8 cellular contexts compared by ENCODE assay signal in genomic region chr10:128063736-128064614, GRCh38.
A peak's percentile ranks its signal among the peaks of the same experiment; 100 is the strongest.
DNase-seq lines count a peak whose midpoint lies in the region; ATAC-seq lines count a peak whose summit lies in the region.

No MANE protein-coding gene starts in this region.

- intact Hi-C loops in Right ventricle myocardium superior (cut with DNase I) = no loop called here

- ATAC-seq in GM18867 (IDR thresholded peaks at IDR 0.05; ENCODE audit: unreplicated experiment) = peak; percentile 26
- peak; percentile 15 for ATAC-seq in HG02973 (IDR thresholded peaks at IDR 0.05; ENCODE audit: unreplicated experiment)
- ATAC-seq in Right ventricle myocardium superior (ENCODE audit: poor library complexity) = peak; percentile 30

- H3K36me3 Mint-ChIP-seq in activated CD4-positive, alpha-beta T cell treated with anti-CD3 and anti-CD28 coated beads, Interleukin-2, amount 10 ng/mL, durations not matched to agents 7 days and 5 days (ENCODE audit: low read depth) = peaks cover 58% of the 10 kb centered on the region

- peak overlapping the region; percentile 54 for H3K4me3 Mint-ChIP-seq in activated CD4-positive, alpha-beta T cell treated with anti-CD3 and anti-CD28 coated beads, Interleukin-2, amount 10 ng/mL, durations not matched to agents 7 days and 5 days

- CTCF ChIA-PET in activated CD4-positive, alpha-beta T cell treated with anti-CD3 and anti-CD28 coated beads, Interleukin-2, amount 10 ng/mL, durations not matched to agents 7 days and 5 days (lab: Charles Lee) = interaction anchor here (0.7 to 4.4 kb wide), 10 partner anchors 11 to 157 kb away, joined by 3 to 24 read pairs (median 4); partner anchors contain the start of gene PTPRE

- peaks cover 61% of the 10 kb centered on the region for H3K4me1 Mint-ChIP-seq in activated CD4-positive, alpha-beta T cell treated with anti-CD3 and anti-CD28 coated beads, Interleukin-2, amount 10 ng/mL, durations not matched to agents 7 days and 5 days

- POLR2A ChIA-PET in activated CD4-positive, alpha-beta T cell treated with anti-CD3 and anti-CD28 coated beads, Interleukin-2, amount 10 ng/mL, durations not matched to agents 7 days and 5 days (lab: Charles Lee) = interaction anchor here (0.6 to 2.2 kb wide), 3 partner anchors 16 to 152 kb away, joined by 3 to 12 read pairs (median 4); no protein-coding TSS in a partner anchor

- no peak for DNase-seq in activated CD4-positive, alpha-beta T cell treated with anti-CD3 and anti-CD28 coated beads, Interleukin-2, amount 10 ng/mL, durations not matched to agents 7 days and 5 days
- no peak for DNase-seq in Right ventricle myocardium superior
- peak; percentile 23 to 42 for DNase-seq in stimulated activated CD8-positive, alpha-beta memory T cell treated with anti-CD3 and anti-CD28 coated beads, Interleukin-2, amount 100 ng/mL, for 48 hours (ENCODE audit: low read depth in 2 of 2)
- no peak for DNase-seq in DMS79 treated with DMSO at 0.1 percent for 48 hours (lab: John Stamatoyannopoulos, UW)
- DNase-seq in foreskin melanocyte = no peak
- DNase-seq in NK-92 (lab: John Stamatoyannopoulos, UW; ENCODE audit: unreplicated experiment) = no peak

- H3K27ac Mint-ChIP-seq in activated CD4-positive, alpha-beta T cell treated with anti-CD3 and anti-CD28 coated beads, Interleukin-2, amount 10 ng/mL, durations not matched to agents 7 days and 5 days = peak overlapping the region; percentile 88

- H3K9me3 Mint-ChIP-seq in activated CD4-positive, alpha-beta T cell treated with anti-CD3 and anti-CD28 coated beads, Interleukin-2, amount 10 ng/mL, durations not matched to agents 7 days and 5 days = peaks cover 5% of the 10 kb centered on the region

- no peaks in the 10 kb centered on the region for H3K27me3 Mint-ChIP-seq in activated CD4-positive, alpha-beta T cell treated with anti-CD3 and anti-CD28 coated beads, Interleukin-2, amount 10 ng/mL, durations not matched to agents 7 days and 5 days

Comparison
In these comparisons a context has a peak if more than half of its experiments do, and no peak if none do; other contexts are left out.
1. DNase-seq: peak in stimulated activated CD8-positive, alpha-beta memory T cell treated with anti-CD3 and anti-CD28 coated beads, Interleukin-2, amount 100 ng/mL, for 48 hours (2 of 2); none in activated CD4-positive, alpha-beta T cell treated with anti-CD3 and anti-CD28 coated beads, Interleukin-2, amount 10 ng/mL, durations not matched to agents 7 days and 5 days (single experiment), Right ventricle myocardium superior (single experiment), DMS79 treated with DMSO at 0.1 percent for 48 hours (single experiment), foreskin melanocyte (single experiment) and NK-92 (single experiment).
2. Peak in every context shown above with its lines, with median percentiles within 50 percentile points of each other: ATAC-seq.